16 cellular contexts compared by ENCODE assay signal in genomic region chr10:45423976-45424499, GRCh38. TPM values are rescaled to one million over a fixed set of nuclear protein-coding genes. Genes with fewer than 3 reads are reported as not detected.
"Had no signal": no experiment of that assay in that cellular context is flagged by ENCODE, and none has a peak within 500 bp of the region (broad histone marks: within the 10 kb centered on the region; RNA-seq: fewer than 3 reads in every experiment).

No MANE protein-coding gene starts in this region.

- DNase-seq: activated CD4-positive, alpha-beta T cell treated with anti-CD3 and anti-CD28 coated beads, Interleukin-2, amount 50 U/mL, for 1 hour; activated CD4-positive, CD25-positive, alpha-beta regulatory T cell; activated CD8-positive, alpha-beta memory T cell treated with anti-CD3 and anti-CD28 coated beads, Interleukin-2, amount 50 U/mL, for 48 hours; activated naive CD4-positive, alpha-beta T cell treated with anti-CD3 and anti-CD28 coated beads, Interleukin-2, amount 50 U/mL, for 16 hours; amygdala; brain microvascular endothelial cell; cerebellar nuclear complex; dermis blood vessel endothelial cell; hippocampal formation; retina; stimulated activated CD4-positive, alpha-beta T cell treated with anti-CD3 and anti-CD28 coated beads, Interleukin-4, amount 100 ng/mL, for 4 hours had no signal

- H3K36me3 ChIP-seq: brain microvascular endothelial cell, tibial nerve had no signal

- H3K9me3 Mint-ChIP-seq: activated T-helper 1 cell treated with anti-CD3 and anti-CD28 coated beads, Interleukin-12 subunit alpha, Interleukin-12 subunit beta, Interleukin-2, Interleukin-4 antibody, amounts not matched to agents 30 ng/mL and 10 ng/mL and 1 ng/mL, durations not matched to agents 14 hours and 24 hours and 36 hours; endodermal cell; neural crest cell had no signal

- H3K27ac Mint-ChIP-seq: activated T-helper 1 cell treated with anti-CD3 and anti-CD28 coated beads, Interleukin-12 subunit alpha, Interleukin-12 subunit beta, Interleukin-2, Interleukin-4 antibody, amounts not matched to agents 30 ng/mL and 10 ng/mL and 1 ng/mL, durations not matched to agents 14 hours and 24 hours and 36 hours; endodermal cell had no signal

- H3K9me3 ChIP-seq: tibial nerve had no signal

- H3K27ac ChIP-seq: brain microvascular endothelial cell had no signal

- H3K4me3 Mint-ChIP-seq: activated T-helper 1 cell treated with anti-CD3 and anti-CD28 coated beads, Interleukin-12 subunit alpha, Interleukin-12 subunit beta, Interleukin-2, Interleukin-4 antibody, amounts not matched to agents 30 ng/mL and 10 ng/mL and 1 ng/mL, durations not matched to agents 14 hours and 24 hours and 36 hours; endodermal cell; neural crest cell had no signal

- H3K4me3 ChIP-seq: skin epidermis, tibial nerve had no signal

RNA-seq across cellular contexts. Expression of gene ALOX5, which starts 50.0 kb away (rescaled TPM):
- total RNA-seq: neural crest cell had no signal
